Comparison of ENCODE assay signal across 30 cellular contexts in genomic region chr5:2995035-2995434, GRCh38.
"Had no signal": no experiment of that assay in that cellular context is flagged by ENCODE, and none has a peak within 500 bp of the region (broad histone marks: within the 10 kb centered on the region; RNA-seq: fewer than 3 reads in every experiment).

No MANE protein-coding gene starts in this region.

- H3K4me1 ChIP-seq: parathyroid adenoma, psoas muscle, right lobe of liver, sigmoid colon, suprapubic skin, testis, tibial artery, transverse colon, upper lobe of right lung, uterus had no signal

- H3K79me2 ChIP-seq: parathyroid adenoma had no signal

- H3K9me3 Mint-ChIP-seq: nephron, neural progenitor cell, type B pancreatic cell had no signal

- H3K4me3 ChIP-seq: neural progenitor cell, ovary, psoas muscle, right lobe of liver, sigmoid colon, suprapubic skin, testis, tibial artery, transverse colon, upper lobe of right lung, uterus had no signal

- H2AFZ ChIP-seq: neural progenitor cell, parathyroid adenoma had no signal

- H3K27me3 Mint-ChIP-seq: naive B cell; stimulated activated naive CD8-positive, alpha-beta T cell treated with anti-CD3 and anti-CD28 coated beads, Interleukin-15, amount 100 ng/mL, for 72 hours had no signal

- H3K4me1 Mint-ChIP-seq: naive B cell; naive thymus-derived CD8-positive, alpha-beta T cell; stimulated activated effector memory CD8-positive, alpha-beta T cell treated with anti-CD3 and anti-CD28 coated beads, Interleukin-12 subunit alpha, Interleukin-12 subunit beta, amount 100 ng/mL, for 72 hours; stimulated activated naive CD8-positive, alpha-beta T cell treated with anti-CD3 and anti-CD28 coated beads, Interleukin-15, amount 100 ng/mL, for 72 hours had no signal

- H3K4me2 ChIP-seq: neural progenitor cell had no signal

- H3K9me3 ChIP-seq: ovary, psoas muscle, right lobe of liver, sigmoid colon, suprapubic skin, testis, tibial artery, transverse colon, upper lobe of right lung, uterus had no signal

- H3K27ac Mint-ChIP-seq: nephron; neural progenitor cell; progenitor cell of endocrine pancreas; stimulated activated effector memory CD8-positive, alpha-beta T cell treated with anti-CD3 and anti-CD28 coated beads, Interleukin-12 subunit alpha, Interleukin-12 subunit beta, amount 100 ng/mL, for 72 hours; stimulated activated naive CD8-positive, alpha-beta T cell treated with anti-CD3 and anti-CD28 coated beads, Interleukin-15, amount 100 ng/mL, for 72 hours; type B pancreatic cell had no signal

- DNase-seq: naive B cell; naive thymus-derived CD8-positive, alpha-beta T cell; occipital lobe; ovary; posterior cingulate gyrus; psoas muscle; right cardiac atrium; right lobe of liver; sigmoid colon; small intestine; stimulated activated CD4-positive, alpha-beta T cell treated with anti-CD3 and anti-CD28 coated beads, Interleukin-15, amount 100 ng/mL, for 24 hours; stimulated activated CD4-positive, alpha-beta T cell treated with anti-CD3 and anti-CD28 coated beads, Interleukin-2, amount 100 ng/mL, for 24 hours; stimulated activated CD4-positive, alpha-beta T cell treated with anti-CD3 and anti-CD28 coated beads, Interleukin-2, amount 100 ng/mL, for 48 hours; stimulated activated CD4-positive, alpha-beta T cell treated with anti-CD3 and anti-CD28 coated beads, Interleukin-4, amount 100 ng/mL, for 24 hours; stimulated activated naive CD4-positive, alpha-beta T cell; stimulated activated naive CD8-positive, alpha-beta T cell treated with anti-CD3 and anti-CD28 coated beads, Interleukin-15, amount 100 ng/mL, for 72 hours; stimulated activated naive CD8-positive, alpha-beta T cell treated with anti-CD3 and anti-CD28 coated beads, Interleukin-15, Interleukin-2, amounts not matched to agents 100 U/mL and 50 U/mL, for 24 hours; substantia nigra; testis; tibial artery; transverse colon; uterus had no signal

- ATAC-seq: naive thymus-derived CD8-positive, alpha-beta T cell; psoas muscle; right cardiac atrium; right lobe of liver; stimulated activated effector memory CD8-positive, alpha-beta T cell treated with anti-CD3 and anti-CD28 coated beads, Interleukin-12 subunit alpha, Interleukin-12 subunit beta, amount 100 ng/mL, for 72 hours; stimulated activated naive CD8-positive, alpha-beta T cell treated with anti-CD3 and anti-CD28 coated beads, Interleukin-15, amount 100 ng/mL, for 72 hours; stimulated activated naive CD8-positive, alpha-beta T cell treated with anti-CD3 and anti-CD28 coated beads, Interleukin-15, Interleukin-2, amounts not matched to agents 100 U/mL and 50 U/mL, for 24 hours; upper lobe of right lung had no signal

- H3K36me3 ChIP-seq: neural progenitor cell, ovary, right lobe of liver, sigmoid colon, suprapubic skin, tibial artery, transverse colon, upper lobe of right lung, uterus had no signal

- H3K27ac ChIP-seq: neural progenitor cell, ovary, parathyroid adenoma, psoas muscle, right lobe of liver, sigmoid colon, suprapubic skin, testis, tibial artery, transverse colon, upper lobe of right lung, uterus had no signal

- H3K36me3 Mint-ChIP-seq: naive B cell; naive thymus-derived CD8-positive, alpha-beta T cell; neural progenitor cell; stimulated activated effector memory CD8-positive, alpha-beta T cell treated with anti-CD3 and anti-CD28 coated beads, Interleukin-12 subunit alpha, Interleukin-12 subunit beta, amount 100 ng/mL, for 72 hours; type B pancreatic cell had no signal

- H3K4me3 Mint-ChIP-seq: naive B cell; naive thymus-derived CD8-positive, alpha-beta T cell; nephron; neural progenitor cell; stimulated activated effector memory CD8-positive, alpha-beta T cell treated with anti-CD3 and anti-CD28 coated beads, Interleukin-12 subunit alpha, Interleukin-12 subunit beta, amount 100 ng/mL, for 72 hours; stimulated activated naive CD8-positive, alpha-beta T cell treated with anti-CD3 and anti-CD28 coated beads, Interleukin-15, amount 100 ng/mL, for 72 hours; type B pancreatic cell had no signal

- H3K27me3 ChIP-seq: neural progenitor cell, ovary, right lobe of liver, sigmoid colon, testis, tibial artery, transverse colon, upper lobe of right lung, uterus had no signal

- H3K9ac ChIP-seq: neural progenitor cell, parathyroid adenoma had no signal
